29 cellular contexts compared by ENCODE assay signal in the genomic region with DNA sequence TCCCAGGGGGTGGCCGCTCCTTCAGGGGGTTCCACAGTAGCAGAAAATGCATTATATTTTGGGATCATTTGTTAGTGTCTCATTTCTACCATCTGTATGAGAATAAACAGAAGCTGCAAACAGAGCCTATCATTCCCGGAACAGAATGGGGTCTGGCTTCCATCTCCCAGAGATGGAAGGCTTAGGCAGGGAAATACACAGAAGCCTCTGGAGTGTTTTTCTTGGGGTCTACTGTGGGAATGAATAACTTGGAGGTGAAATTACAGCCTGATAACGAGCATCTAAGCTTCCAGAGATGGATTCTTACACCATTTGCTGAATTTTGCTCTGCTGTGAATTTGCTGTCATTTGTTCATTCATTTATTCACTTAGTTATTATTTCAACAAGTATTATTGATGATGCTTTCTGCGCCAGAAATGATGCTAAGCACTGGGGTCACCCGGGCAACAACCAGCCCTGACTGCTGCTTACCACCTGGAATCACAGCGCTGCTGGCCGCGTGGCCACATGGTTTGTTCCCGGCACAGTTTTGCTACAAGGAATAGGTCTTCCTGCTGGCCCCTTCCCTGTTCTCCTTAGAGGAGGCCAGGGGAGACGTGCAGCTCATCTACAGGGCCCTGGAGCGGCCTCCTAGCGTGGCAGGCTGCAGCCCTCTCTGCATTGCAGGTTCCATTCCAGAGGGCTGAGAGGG. TPM values are rescaled to one million over a fixed set of nuclear protein-coding genes. Genes with fewer than 3 reads are reported as not detected.
A peak's percentile ranks its signal among the peaks of the same experiment; 100 is the strongest.
DNase-seq lines count a peak whose midpoint lies in the region; ATAC-seq and TF ChIP-seq lines count a peak whose summit lies in the region.
"Had no signal": no experiment of that assay in that cellular context is flagged by ENCODE, and none has a peak within 500 bp of the region (broad histone marks: within the 10 kb centered on the region; RNA-seq: fewer than 3 reads in every experiment).

No MANE protein-coding gene starts in this region.

- no peak overlapping the region for H2AFZ ChIP-seq in SK-N-SH (ENCODE audit: low read depth)
- H2AFZ ChIP-seq: neural progenitor cell had no signal

- H3K4me1 Mint-ChIP-seq in HFFc6 (ENCODE audit: low read depth) = peaks cover 64% of the 10 kb centered on the region
- peaks cover 47% of the 10 kb centered on the region for H3K4me1 Mint-ChIP-seq in mesothelial cell of epicardium
- H3K4me1 Mint-ChIP-seq in stimulated activated memory B cell treated with anti-CD40 and anti-IgM and Interleukin-4, amounts not matched to agents 10 μg/mL and 1 μg/mL and 100 μg/mL, for 72 hours = peaks cover 59% of the 10 kb centered on the region
- no peaks in the 10 kb centered on the region for H3K4me1 Mint-ChIP-seq in progenitor cell of endocrine pancreas (ENCODE audit: low read depth)
- H3K4me1 Mint-ChIP-seq: immature natural killer cell had no signal

- peaks cover 46% of the 10 kb centered on the region for H3K79me2 ChIP-seq in SK-N-SH (ENCODE audit: insufficient read depth)

- TF ChIP-seq RAD21 in SK-N-SH (IDR thresholded peaks at IDR 0.05; ENCODE audit: low read length) = no peak

- H3K27me3 Mint-ChIP-seq in HFFc6 (ENCODE audit: insufficient read depth) = peaks cover 5% of the 10 kb centered on the region
- no peaks in the 10 kb centered on the region for H3K27me3 Mint-ChIP-seq in mesothelial cell of epicardium (ENCODE audit: low read depth)
- H3K27me3 Mint-ChIP-seq in stimulated activated memory B cell treated with anti-CD40 and anti-IgM and Interleukin-4, amounts not matched to agents 10 μg/mL and 1 μg/mL and 100 μg/mL, for 72 hours = no peaks in the 10 kb centered on the region
- peaks cover 9% of the 10 kb centered on the region for H3K27me3 Mint-ChIP-seq in progenitor cell of endocrine pancreas

- TF ChIP-seq EP300 in SK-N-SH (IDR thresholded peaks at IDR 0.05; ENCODE audit: borderline replicate concordance in 1 of 2, low read depth in 1 of 2, low read length in 1 of 2) = peak in 1 of 2 experiments; percentile 93; a peak in 2 of 4 replicates

- H3K27ac Mint-ChIP-seq in HFFc6 (peak overlapping the region; percentile 91), mesothelial cell of epicardium (peak overlapping the region; percentile 68), progenitor cell of endocrine pancreas (no peak overlapping the region)
- peak overlapping the region; percentile 31 for H3K27ac Mint-ChIP-seq in stimulated activated memory B cell treated with anti-CD40 and anti-IgM and Interleukin-4, amounts not matched to agents 10 μg/mL and 1 μg/mL and 100 μg/mL, for 72 hours
- H3K27ac Mint-ChIP-seq: activated T-cell treated with anti-CD3 and anti-CD28 coated beads, Interleukin-2, amount 50 U/mL, for 24 hours; CD4-positive, alpha-beta T cell; immature natural killer cell; neural progenitor cell had no signal

- no peak overlapping the region for H3K9ac ChIP-seq in SK-N-SH
- H3K9ac ChIP-seq: neural progenitor cell had no signal

- no peak for ATAC-seq in stimulated activated memory B cell treated with anti-CD40 and anti-IgM and Interleukin-4, amounts not matched to agents 10 μg/mL and 1 μg/mL and 100 μg/mL, for 72 hours
- no peak for ATAC-seq in GM19351 (IDR thresholded peaks at IDR 0.05; ENCODE audit: unreplicated experiment)
- ATAC-seq: mucosa of descending colon had no signal

- no peaks in the 10 kb centered on the region for H3K27me3 ChIP-seq in SK-N-SH (ENCODE audit: insufficient read depth)
- H3K27me3 ChIP-seq: breast epithelium had no signal

- WGBS in SK-N-SH (ENCODE audit: low lambda C conversion rate) = 83% methylated on average over 7 of the region's 12 CpGs

- peak overlapping the region in 1 of 2 experiments; percentile 95; a peak in 2 of 4 replicates for H3K27ac ChIP-seq in SK-N-SH (ENCODE audit: low read depth in 2 of 2, low read length in 1 of 2)
- H3K27ac ChIP-seq: neural progenitor cell, prostate gland had no signal

- H3K36me3 Mint-ChIP-seq in HFFc6 (ENCODE audit: low read depth) = peaks cover 54% of the 10 kb centered on the region
- H3K36me3 Mint-ChIP-seq in mesothelial cell of epicardium = peaks cover 32% of the 10 kb centered on the region
- H3K36me3 Mint-ChIP-seq in stimulated activated memory B cell treated with anti-CD40 and anti-IgM and Interleukin-4, amounts not matched to agents 10 μg/mL and 1 μg/mL and 100 μg/mL, for 72 hours = peaks cover 12% of the 10 kb centered on the region
- H3K36me3 Mint-ChIP-seq in progenitor cell of endocrine pancreas (ENCODE audit: insufficient read depth) = peaks cover 9% of the 10 kb centered on the region
- H3K36me3 Mint-ChIP-seq: immature natural killer cell, neural progenitor cell had no signal

- no peaks in the 10 kb centered on the region for H3K9me3 ChIP-seq in SK-N-SH
- H3K9me3 ChIP-seq: breast epithelium, mucosa of descending colon, prostate gland had no signal

- peaks cover 16 to 33% of the 10 kb centered on the region in 2 experiments for H3K36me3 ChIP-seq in SK-N-SH (replicated peaks in 1 of 2; ENCODE audit: control insufficient read depth in 1 of 2, insufficient read depth in 2 of 2, low read length in 1 of 2)
- H3K36me3 ChIP-seq: breast epithelium, neural progenitor cell, prostate gland had no signal

- no peak overlapping the region for H3K4me2 ChIP-seq in SK-N-SH
- H3K4me2 ChIP-seq: neural progenitor cell had no signal

- no peak overlapping the region for H3K4me3 ChIP-seq in SK-N-SH (ENCODE audit: low read depth in 2 of 2, low read length in 1 of 2)
- H3K4me3 ChIP-seq: breast epithelium, mucosa of descending colon, neural progenitor cell, prostate gland, SK-N-MC had no signal

- H3F3A ChIP-seq in SK-N-SH (replicated peaks; ENCODE audit: insufficient read depth) = no peaks in the 10 kb centered on the region

- TF ChIP-seq CTCF in HFFc6 (IDR thresholded peaks at IDR 0.05) (no peak), SK-N-SH (IDR thresholded peaks at IDR 0.05) (no peak), mesothelial cell of epicardium (IDR thresholded peaks at IDR 0.05; ENCODE audit: unreplicated experiment) (no peak), progenitor cell of endocrine pancreas (IDR thresholded peaks at IDR 0.05; ENCODE audit: unreplicated experiment) (no peak)

- peaks cover 95% of the 10 kb centered on the region for H4K20me1 ChIP-seq in SK-N-SH (ENCODE audit: insufficient read depth)

- CTCF ChIA-PET in SK-N-SH (lab: Yijun Ruan, JAX) = interaction anchor here (0.9 to 5.3 kb wide), 8 partner anchors 10 to 131 kb away, joined by 3 to 38 read pairs (median 6); no protein-coding TSS in a partner anchor

- POLR2A ChIA-PET in SK-N-SH (lab: Yijun Ruan, JAX) = interaction anchor here (1.0 kb wide), 1 partner anchor 308 kb away, joined by 3 read pairs; the partner anchor contains the start of gene NEK9

- DNase-seq in HFFc6 (no peak), SK-N-SH (peak; percentile 76), mesothelial cell of epicardium (ENCODE audit: low spot score in 2 of 2, unreplicated experiment in 2 of 2) (no peak), progenitor cell of endocrine pancreas (ENCODE audit: low spot score, unreplicated experiment) (no peak), C1 segment of cervical spinal cord (lab: John Stamatoyannopoulos, UW) (no peak)
- DNase-seq: activated CD4-positive, alpha-beta T cell treated with anti-CD3 and anti-CD28 coated beads for 4 hours; activated CD8-positive, alpha-beta memory T cell treated with anti-CD3 and anti-CD28 coated beads for 24 hours; activated gamma-delta T cell treated with Interleukin-2 at 50 U/mL for 16 hours; activated T-cell treated with anti-CD3 and anti-CD28 coated beads, Interleukin-2, amount 50 U/mL, for 24 hours; CD4-positive, alpha-beta T cell; DMS153; effector memory CD4-positive, alpha-beta T cell; erythroblast; foreskin melanocyte; GOT3; immature natural killer cell; KBM-7; mucosa of descending colon; NCI-H1436 treated with DMSO at 0.1 percent for 48 hours; NCI-H2171; NCI-H524; substantia nigra had no signal

- H3K9me2 ChIP-seq in SK-N-SH = no peaks in the 10 kb centered on the region

- no peaks in the 10 kb centered on the region for H3K9me3 Mint-ChIP-seq in HFFc6
- H3K9me3 Mint-ChIP-seq in mesothelial cell of epicardium = no peaks in the 10 kb centered on the region
- no peaks in the 10 kb centered on the region for H3K9me3 Mint-ChIP-seq in stimulated activated memory B cell treated with anti-CD40 and anti-IgM and Interleukin-4, amounts not matched to agents 10 μg/mL and 1 μg/mL and 100 μg/mL, for 72 hours
- H3K9me3 Mint-ChIP-seq in progenitor cell of endocrine pancreas (ENCODE audit: low read depth) = no peaks in the 10 kb centered on the region
- H3K9me3 Mint-ChIP-seq: activated T-cell treated with anti-CD3 and anti-CD28 coated beads, Interleukin-2, amount 50 U/mL, for 24 hours; CD4-positive, alpha-beta T cell; immature natural killer cell; neural progenitor cell; T-helper 2 cell treated with Interferon-gamma antibody and Interleukin-4, amounts not matched to agents 5 μg/mL and 100 μg/mL, for 36 hours had no signal

- H3K4me3 Mint-ChIP-seq in HFFc6 (peak overlapping the region; percentile 66), mesothelial cell of epicardium (no peak overlapping the region), progenitor cell of endocrine pancreas (ENCODE audit: low read depth) (no peak overlapping the region)
- H3K4me3 Mint-ChIP-seq in stimulated activated memory B cell treated with anti-CD40 and anti-IgM and Interleukin-4, amounts not matched to agents 10 μg/mL and 1 μg/mL and 100 μg/mL, for 72 hours = no peak overlapping the region
- H3K4me3 Mint-ChIP-seq: activated T-cell treated with anti-CD3 and anti-CD28 coated beads, Interleukin-2, amount 50 U/mL, for 24 hours; CD4-positive, alpha-beta T cell; immature natural killer cell; neural progenitor cell had no signal

- peaks cover 0 to 74% of the 10 kb centered on the region in 2 experiments; a peak in 3 of 4 replicates for H3K4me1 ChIP-seq in SK-N-SH (ENCODE audit: control insufficient read depth in 1 of 2, insufficient read depth in 2 of 2, low read depth in 1 of 2, low read length in 1 of 2)

TF ChIP-seq in SK-N-SH, 30 proteins besides CTCF, POLR2A, EP300 and RAD21 (continues in another document):
- TF ChIP-seq JUND (IDR thresholded peaks at IDR 0.05) (no peak), MXI1 (IDR thresholded peaks at IDR 0.05; ENCODE audit: low read depth, low read length) (peak; percentile 31; the same call in 1 of the 2 replicates)

RNA-seq across cellular contexts. Expression of gene JDP2, which starts 6.9 kb away (rescaled TPM):
- 10 to 100 TPM; 48.0 to 67.8 (median 61.8) TPM for total RNA-seq in HFFc6 (2021; fragmentation: NEBNext Ultra II Directional; extraction: Animal tissue kit (Norgen Biotek cat#: 25700))
- polyA plus RNA-seq in SK-N-SH (2012; rRNA removed) = 21.1 and 22.3 TPM in 2 replicates
- polyA plus RNA-seq in SK-N-SH (2012; cell fraction: cytosol; rRNA removed) = 21.9 and 22.5 TPM in 2 replicates
- polyA plus RNA-seq in SK-N-SH (2012; cell fraction: nucleus; rRNA removed) = 12.9 and 14.8 TPM in 2 replicates
- total RNA-seq in mesothelial cell of epicardium = 43.4 to 51.1 TPM (median 44.4 TPM) in 3 replicates
- 13.1 and 16.7 TPM in 2 replicates for total RNA-seq in progenitor cell of endocrine pancreas
